Comparison of ENCODE assay signal across 8 cellular contexts in the genomic region with DNA sequence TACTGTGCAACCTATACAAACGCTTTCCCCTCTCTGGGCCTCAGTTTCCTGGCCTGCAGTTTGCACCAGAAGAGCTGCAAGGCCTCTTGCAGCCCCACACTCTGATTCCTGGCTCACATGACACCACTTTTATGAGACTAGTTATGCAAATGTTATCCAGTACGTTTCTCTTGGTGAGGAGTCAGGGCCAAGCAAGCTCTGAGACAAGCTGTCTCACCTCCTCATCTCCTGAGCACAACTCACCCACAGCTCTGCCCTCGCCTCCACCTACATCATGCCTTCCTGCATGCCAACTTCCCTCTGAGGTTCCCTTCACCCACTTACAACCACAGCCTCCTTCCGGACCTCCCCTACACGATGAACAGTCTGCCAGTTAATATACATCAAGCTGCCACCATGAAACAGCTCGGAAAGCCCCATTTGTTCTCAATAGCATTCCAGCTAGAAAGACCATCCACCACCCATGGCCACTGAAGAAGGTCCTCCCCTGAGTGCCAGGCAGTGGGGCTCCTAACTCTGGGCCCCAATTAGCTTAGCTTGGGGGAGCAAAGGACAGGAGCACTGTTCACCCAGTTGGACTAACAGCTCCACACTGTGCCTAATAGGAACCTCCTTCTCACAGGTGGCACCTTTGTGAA. TPM values are rescaled to one million over a fixed set of nuclear protein-coding genes. Genes with fewer than 3 reads are reported as not detected.
A peak's percentile ranks its signal among the peaks of the same experiment; 100 is the strongest.
DNase-seq lines count a peak whose midpoint lies in the region; ATAC-seq and TF ChIP-seq lines count a peak whose summit lies in the region.

No MANE protein-coding gene starts in this region.

- ATAC-seq in HG03342 (IDR thresholded peaks at IDR 0.05; ENCODE audit: unreplicated experiment) (peak; percentile 36), natural killer cell (peak; percentile 85 to 94 (median 88))

- H3K4me3 Mint-ChIP-seq in activated CD4-positive, alpha-beta memory T cell treated with anti-CD3 and anti-CD28 coated beads for 36 hours: peak overlapping the region; percentile 21
- H3K4me3 Mint-ChIP-seq in natural killer cell: peak overlapping the region; percentile 70
- H3K4me3 Mint-ChIP-seq in progenitor cell of endocrine pancreas (ENCODE audit: low read depth): no peak overlapping the region

- DNase-seq in GM06990 (ENCODE audit: extremely low read depth, insufficient read length): peak; percentile 53
- peak; percentile 86 for DNase-seq in activated CD4-positive, alpha-beta memory T cell treated with anti-CD3 and anti-CD28 coated beads for 36 hours
- peak; percentile 37 for DNase-seq in natural killer cell
- no peak for DNase-seq in NCI-H748 (lab: John Stamatoyannopoulos, UW; ENCODE audit: unreplicated experiment)
- no peak for DNase-seq in NCI-H1048 (lab: John Stamatoyannopoulos, UW)
- DNase-seq in islet precursor cell: no peak
- no peak for DNase-seq in progenitor cell of endocrine pancreas (ENCODE audit: low spot score, unreplicated experiment)

- H3K36me3 ChIP-seq in GM06990 (ENCODE audit: control insufficient read depth, insufficient read depth, low read length): no peaks in the 10 kb centered on the region

- CTCF ChIA-PET in activated CD4-positive, alpha-beta memory T cell treated with anti-CD3 and anti-CD28 coated beads for 36 hours (lab: Charles Lee): interaction anchor here (0.7 to 4.5 kb wide), 14 partner anchors 10 to 576 kb away, joined by 3 to 50 read pairs (median 4); no protein-coding TSS in a partner anchor

- POLR2A ChIA-PET in activated CD4-positive, alpha-beta memory T cell treated with anti-CD3 and anti-CD28 coated beads for 36 hours (lab: Charles Lee): interaction anchor here (1.1 to 3.5 kb wide), 3 partner anchors 10 to 576 kb away, joined by 3 to 39 read pairs (median 3); no protein-coding TSS in a partner anchor

- peak overlapping the region; percentile 81 for H3K27ac Mint-ChIP-seq in activated CD4-positive, alpha-beta memory T cell treated with anti-CD3 and anti-CD28 coated beads for 36 hours
- H3K27ac Mint-ChIP-seq in natural killer cell: peak overlapping the region; percentile 47 to 80
- no peak overlapping the region for H3K27ac Mint-ChIP-seq in progenitor cell of endocrine pancreas

- H3K36me3 Mint-ChIP-seq in activated CD4-positive, alpha-beta memory T cell treated with anti-CD3 and anti-CD28 coated beads for 36 hours: peaks cover 3% of the 10 kb centered on the region
- no peaks in the 10 kb centered on the region for H3K36me3 Mint-ChIP-seq in natural killer cell
- H3K36me3 Mint-ChIP-seq in progenitor cell of endocrine pancreas (ENCODE audit: insufficient read depth): no peaks in the 10 kb centered on the region

- peaks cover 82% of the 10 kb centered on the region for H3K4me1 Mint-ChIP-seq in activated CD4-positive, alpha-beta memory T cell treated with anti-CD3 and anti-CD28 coated beads for 36 hours (ENCODE audit: low read depth)
- H3K4me1 Mint-ChIP-seq in natural killer cell (peaks cover 37 to 49% of the 10 kb centered on the region in 2 donors), progenitor cell of endocrine pancreas (ENCODE audit: low read depth) (peaks cover 12% of the 10 kb centered on the region)

- TF ChIP-seq CTCF in GM06990 (IDR thresholded peaks at IDR 0.05; ENCODE audit: insufficient read depth, low read length, poor library complexity, severe bottlenecking): no peak
- no peak for TF ChIP-seq CTCF in natural killer cell (IDR thresholded peaks at IDR 0.05)
- no peak for TF ChIP-seq CTCF in progenitor cell of endocrine pancreas (IDR thresholded peaks at IDR 0.05; ENCODE audit: unreplicated experiment)

- intact Hi-C loops in activated CD4-positive, alpha-beta memory T cell treated with anti-CD3 and anti-CD28 coated beads for 36 hours (cut with micrococcal nuclease): loop anchor here (1.0 to 2.0 kb wide), 4 partner anchors 12 to 260 kb away; a partner anchor contains a TSS
- intact Hi-C loops in natural killer cell (cut with micrococcal nuclease): no loop called here

- H3K4me3 ChIP-seq in GM06990 (replicated peaks; ENCODE audit: low read depth, low read length): no peak overlapping the region

- H3K9me3 Mint-ChIP-seq in activated CD4-positive, alpha-beta memory T cell treated with anti-CD3 and anti-CD28 coated beads for 36 hours: peaks cover 6% of the 10 kb centered on the region
- H3K9me3 Mint-ChIP-seq in natural killer cell (no peaks in the 10 kb centered on the region), progenitor cell of endocrine pancreas (ENCODE audit: low read depth) (no peaks in the 10 kb centered on the region)

- no peaks in the 10 kb centered on the region for H3K27me3 Mint-ChIP-seq in activated CD4-positive, alpha-beta memory T cell treated with anti-CD3 and anti-CD28 coated beads for 36 hours
- H3K27me3 Mint-ChIP-seq in natural killer cell (ENCODE audit: low read depth in 2 of 2) (no peaks in the 10 kb centered on the region), progenitor cell of endocrine pancreas (peaks cover 24% of the 10 kb centered on the region)

- H3K27me3 ChIP-seq in GM06990 (replicated peaks; ENCODE audit: control insufficient read depth, insufficient read depth, low read length): no peaks in the 10 kb centered on the region

RNA-seq across cellular contexts. Expression of a gene that starts 25.0 kb away (rescaled TPM):
- total RNA-seq in activated CD4-positive, alpha-beta memory T cell treated with anti-CD3 and anti-CD28 coated beads for 36 hours: 1 to 10 TPM; 2.5 to 2.7 TPM
- 1 to 10 TPM; 2.1 to 3.4 (median 2.5) TPM for total RNA-seq in natural killer cell
- 3.9 and 4.9 TPM in 2 replicates for total RNA-seq in progenitor cell of endocrine pancreas

RNA-seq across cellular contexts. Expression of a gene that starts 48.0 kb away (rescaled TPM):
- 10 to 100 TPM; 10.6 to 12.1 TPM for total RNA-seq in activated CD4-positive, alpha-beta memory T cell treated with anti-CD3 and anti-CD28 coated beads for 36 hours
- total RNA-seq in natural killer cell (10 to 100 TPM; 16.8 to 23.0 (median 20.3) TPM), progenitor cell of endocrine pancreas (13.5 and 14.2 TPM in 2 replicates)

RNA-seq across cellular contexts. Expression of a gene that starts 51.4 kb away (rescaled TPM):
- total RNA-seq in activated CD4-positive, alpha-beta memory T cell treated with anti-CD3 and anti-CD28 coated beads for 36 hours: 10 to 100 TPM; 36.9 to 39.5 TPM
- total RNA-seq in natural killer cell (100 to 1,000 TPM in 2 of 3 donors, 10 to 100 TPM in 1; 85.9 to 112 (median 111) TPM), progenitor cell of endocrine pancreas (53.4 and 63.7 TPM in 2 replicates)

Comparison
In these comparisons a context has a peak if more than half of its experiments do, and no peak if none do; other contexts are left out.
1. DNase-seq: peak in GM06990 (single experiment), activated CD4-positive, alpha-beta memory T cell treated with anti-CD3 and anti-CD28 coated beads for 36 hours (single experiment) and natural killer cell (single experiment); none in NCI-H748 (single experiment), NCI-H1048 (single experiment), islet precursor cell (single experiment) and progenitor cell of endocrine pancreas (single experiment).